In the genomic region with DNA sequence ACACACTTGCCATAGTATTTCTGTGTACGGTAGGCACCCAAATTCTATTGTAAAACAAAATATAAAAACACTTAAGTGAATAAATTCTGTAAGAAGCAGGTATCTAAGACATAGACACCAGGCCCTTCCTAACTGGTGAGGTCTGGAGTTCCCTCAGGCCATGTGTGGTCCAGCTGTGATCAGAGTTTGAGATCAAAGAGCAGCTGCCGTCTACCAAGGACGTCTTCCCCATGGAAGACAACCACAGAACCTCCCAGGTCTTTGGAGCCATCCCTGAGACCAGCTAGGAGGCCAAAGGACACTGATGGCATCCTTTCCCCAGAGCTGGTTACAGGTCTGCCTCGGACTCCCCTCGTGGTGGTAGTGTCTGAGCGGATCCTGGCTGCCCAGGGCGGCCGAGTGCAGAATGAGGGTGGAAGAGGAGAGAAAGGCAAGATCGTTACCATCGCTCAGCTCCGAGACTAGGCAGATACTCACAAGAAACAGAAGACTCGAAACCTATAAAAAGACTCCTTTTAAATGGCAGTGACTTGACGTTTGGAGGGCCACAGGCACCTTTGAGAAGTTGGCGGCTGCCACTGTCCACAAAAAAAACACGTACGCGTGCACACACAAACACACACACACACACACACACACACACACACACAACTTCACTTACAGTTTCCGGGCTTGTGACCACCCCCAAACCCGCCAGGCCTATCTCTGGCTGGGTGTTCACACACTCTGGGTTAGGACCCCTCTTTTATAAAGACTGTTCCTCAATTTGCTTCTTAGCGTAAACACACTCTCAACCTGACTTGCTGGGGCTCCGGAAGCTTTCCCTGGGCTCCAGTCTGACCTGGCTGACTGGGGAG, we compare ENCODE assay signal across 16 cellular contexts. TPM values are rescaled to one million over a fixed set of nuclear protein-coding genes. Genes with fewer than 3 reads are reported as not detected.
A peak's percentile ranks its signal among the peaks of the same experiment; 100 is the strongest.
DNase-seq lines count a peak whose midpoint lies in the region; ATAC-seq and TF ChIP-seq lines count a peak whose summit lies in the region.
"Had no signal": no experiment of that assay in that cellular context is flagged by ENCODE, and none has a peak within 500 bp of the region (broad histone marks: within the 10 kb centered on the region; RNA-seq: fewer than 3 reads in every experiment).

No MANE protein-coding gene starts in this region.

- no peak overlapping the region for H3K4me3 ChIP-seq in HL-60 (replicated peaks; ENCODE audit: insufficient read depth, low read length)
- H3K4me3 ChIP-seq in mesenchymal stem cell (ENCODE audit: insufficient read depth in 1 of 2, low read depth in 1 of 2, low read length in 2 of 2), result no peak overlapping the region
- H3K4me3 ChIP-seq in naive thymus-derived CD4-positive, alpha-beta T cell (ENCODE audit: low read length), result no peak overlapping the region
- H3K4me3 ChIP-seq: adrenal gland, GM23338 had no signal

- no peak overlapping the region for H2BK120ac ChIP-seq in mesenchymal stem cell (ENCODE audit: low read depth, low read length)

- no peaks in the 10 kb centered on the region for H3K9me3 Mint-ChIP-seq in naive thymus-derived CD4-positive, alpha-beta T cell
- H3K9me3 Mint-ChIP-seq: effector memory CD8-positive, alpha-beta T cell; GM23338; natural killer cell treated with Interleukin-12 subunit alpha and Interleukin-12 subunit beta and Interleukin-15 and Interleukin-18, amount 100 ng/mL, for 72 hours had no signal

- no peak overlapping the region for H2AFZ ChIP-seq in mesenchymal stem cell (ENCODE audit: low read depth, low read length)
- H2AFZ ChIP-seq: GM23338 had no signal

- intact Hi-C loops in naive thymus-derived CD4-positive, alpha-beta T cell (cut with micrococcal nuclease), result no loop called here

- peaks cover 0 to 6% (median 0%) of the 10 kb centered on the region in 5 donors for H3K27me3 Mint-ChIP-seq in naive thymus-derived CD4-positive, alpha-beta T cell

- TF ChIP-seq CTCF in HL-60 (IDR thresholded peaks at IDR 0.05; ENCODE audit: insufficient read depth, low read length), result no peak

- ATAC-seq in HG03039 (IDR thresholded peaks at IDR 0.05; ENCODE audit: unreplicated experiment), result no peak
- ATAC-seq in naive thymus-derived CD4-positive, alpha-beta T cell, result no peak
- ATAC-seq: effector memory CD8-positive, alpha-beta T cell; GM23338; natural killer cell treated with Interleukin-12 subunit alpha and Interleukin-12 subunit beta and Interleukin-15 and Interleukin-18, amount 100 ng/mL, for 72 hours; sciatic nerve; stimulated activated naive CD8-positive, alpha-beta T cell treated with anti-CD3 and anti-CD28 coated beads, Interleukin-15, Interleukin-2, amounts not matched to agents 100 U/mL and 50 U/mL, for 24 hours had no signal

- H3K23ac ChIP-seq in mesenchymal stem cell (ENCODE audit: low read length in 2 of 2), result no peak overlapping the region

- H2AK5ac ChIP-seq in mesenchymal stem cell (ENCODE audit: low read length, severe bottlenecking), result no peak overlapping the region

- 91% methylated on average over 19 of the region's 21 CpGs for WGBS in mesenchymal stem cell

- peak overlapping the region in 1 of 2 experiments; percentile 48 for H3K18ac ChIP-seq in mesenchymal stem cell (ENCODE audit: low read depth in 1 of 2, low read length in 2 of 2)

- H3K4me1 Mint-ChIP-seq in naive thymus-derived CD4-positive, alpha-beta T cell, result peaks cover 2 to 28% (median 16%) of the 10 kb centered on the region in 7 donors

- H3K27me3 ChIP-seq in HL-60 (ENCODE audit: insufficient read depth, poor library complexity, severe bottlenecking), result no peaks in the 10 kb centered on the region
- no peaks in the 10 kb centered on the region for H3K27me3 ChIP-seq in mesenchymal stem cell (ENCODE audit: control insufficient read depth in 1 of 2, insufficient read depth in 1 of 2, low read length in 2 of 2)
- no peaks in the 10 kb centered on the region for H3K27me3 ChIP-seq in naive thymus-derived CD4-positive, alpha-beta T cell (ENCODE audit: control insufficient read depth in 2 of 2, insufficient read depth in 2 of 2, low read length in 2 of 2)
- H3K27me3 ChIP-seq: adrenal gland had no signal

- H3K27ac ChIP-seq in HL-60 (replicated peaks) (peak overlapping the region; percentile 43), angular gyrus (ENCODE audit: low read depth, low read length) (peak overlapping the region; percentile 16), mesenchymal stem cell (ENCODE audit: low read length, poor library complexity, severe bottlenecking) (no peak overlapping the region), substantia nigra (ENCODE audit: low read depth, low read length, poor library complexity, severe bottlenecking) (peak overlapping the region; percentile 4)
- no peak overlapping the region for H3K27ac ChIP-seq in naive thymus-derived CD4-positive, alpha-beta T cell (ENCODE audit: low read depth, low read length)

- no peak overlapping the region for H3K4me2 ChIP-seq in mesenchymal stem cell (ENCODE audit: low read length, poor library complexity, severe bottlenecking)
- H3K4me2 ChIP-seq: GM23338 had no signal

- H3K36me3 ChIP-seq in mesenchymal stem cell (ENCODE audit: control insufficient read depth in 1 of 2, insufficient read depth in 2 of 2, low read depth in 1 of 2, low read length in 2 of 2), result peaks cover 7 to 34% of the 10 kb centered on the region in 2 experiments
- H3K36me3 ChIP-seq in naive thymus-derived CD4-positive, alpha-beta T cell (ENCODE audit: control insufficient read depth in 2 of 3, insufficient read depth in 3 of 3, low read length in 3 of 3), result no peaks in the 10 kb centered on the region
- H3K36me3 ChIP-seq: adrenal gland had no signal

- CTCF ChIA-PET in naive thymus-derived CD4-positive, alpha-beta T cell (lab: Charles Lee), result no interaction called here

- H3K9ac ChIP-seq in mesenchymal stem cell (ENCODE audit: low read length), result peak overlapping the region; percentile 28

- H3K27ac Mint-ChIP-seq in naive thymus-derived CD4-positive, alpha-beta T cell, result peak overlapping the region in 4 of 9 donors; percentile 29 to 83 (median 74)
- H3K27ac Mint-ChIP-seq: effector memory CD8-positive, alpha-beta T cell; GM23338; natural killer cell treated with Interleukin-12 subunit alpha and Interleukin-12 subunit beta and Interleukin-15 and Interleukin-18, amount 100 ng/mL, for 72 hours had no signal

- H3K79me1 ChIP-seq in mesenchymal stem cell (replicated peaks; ENCODE audit: low read length, poor library complexity, severe bottlenecking), result peaks cover 9% of the 10 kb centered on the region

- peak overlapping the region in 3 of 10 donors; percentile 26 to 70 (median 50) for H3K4me3 Mint-ChIP-seq in naive thymus-derived CD4-positive, alpha-beta T cell
- H3K4me3 Mint-ChIP-seq: effector memory CD8-positive, alpha-beta T cell; GM23338; natural killer cell treated with Interleukin-12 subunit alpha and Interleukin-12 subunit beta and Interleukin-15 and Interleukin-18, amount 100 ng/mL, for 72 hours had no signal

- H3K4me1 ChIP-seq in mesenchymal stem cell (ENCODE audit: control insufficient read depth, insufficient read depth, low read depth, low read length), result peaks cover 50% of the 10 kb centered on the region
- no peaks in the 10 kb centered on the region for H3K4me1 ChIP-seq in naive thymus-derived CD4-positive, alpha-beta T cell (ENCODE audit: control insufficient read depth in 2 of 2, insufficient read depth in 2 of 2, low read length in 2 of 2)

- H2BK12ac ChIP-seq in mesenchymal stem cell (ENCODE audit: low read length in 2 of 2), result no peak overlapping the region

- peak overlapping the region; percentile 43 for H4K91ac ChIP-seq in mesenchymal stem cell (ENCODE audit: low read length)

- peak overlapping the region; percentile 70 for H4K8ac ChIP-seq in mesenchymal stem cell (ENCODE audit: low read length)

- H3K36me3 Mint-ChIP-seq in naive thymus-derived CD4-positive, alpha-beta T cell, result no peaks in the 10 kb centered on the region
- H3K36me3 Mint-ChIP-seq: natural killer cell treated with Interleukin-12 subunit alpha and Interleukin-12 subunit beta and Interleukin-15 and Interleukin-18, amount 100 ng/mL, for 72 hours had no signal

- peak overlapping the region in 1 of 2 experiments; percentile 86 for H3K14ac ChIP-seq in mesenchymal stem cell (ENCODE audit: low read length in 2 of 2)

- POLR2A ChIA-PET in naive thymus-derived CD4-positive, alpha-beta T cell (lab: Charles Lee), result no interaction called here

- no peak overlapping the region for H2BK15ac ChIP-seq in mesenchymal stem cell (ENCODE audit: low read depth, poor library complexity, severe bottlenecking)

- no peak overlapping the region for H3K4ac ChIP-seq in mesenchymal stem cell (ENCODE audit: low read depth in 1 of 2, low read length in 2 of 2)

- no peaks in the 10 kb centered on the region for H3K9me3 ChIP-seq in mesenchymal stem cell (ENCODE audit: control insufficient read depth, low read length)
- no peaks in the 10 kb centered on the region for H3K9me3 ChIP-seq in naive thymus-derived CD4-positive, alpha-beta T cell (ENCODE audit: control insufficient read depth in 2 of 3, low read length in 3 of 3)
- H3K9me3 ChIP-seq: adrenal gland had no signal

- DNase-seq in HL-60 (ENCODE audit: low read depth in 1 of 2, low spot score in 1 of 2), result no peak
- no peak for DNase-seq in mesenchymal stem cell
- DNase-seq in substantia nigra (lab: John Stamatoyannopoulos, UW), result no peak
- no peak for DNase-seq in NCI-H226
- no peak for DNase-seq in cerebellar nuclear complex (lab: John Stamatoyannopoulos, UW)
- no peak for DNase-seq in naive thymus-derived CD4-positive, alpha-beta T cell
- DNase-seq: adrenal gland; effector memory CD8-positive, alpha-beta T cell; islet precursor cell; NCI-H2107; stimulated activated naive CD8-positive, alpha-beta T cell treated with anti-CD3 and anti-CD28 coated beads, Interleukin-15, Interleukin-2, amounts not matched to agents 100 U/mL and 50 U/mL, for 24 hours had no signal

- no peak overlapping the region for H2BK5ac ChIP-seq in mesenchymal stem cell (ENCODE audit: low read depth, low read length, poor library complexity, severe bottlenecking)

RNA-seq across cellular contexts. Expression of a gene that starts 7.5 kb away (rescaled TPM):
- 391 TPM for polyA plus RNA-seq in mesenchymal stem cell (2013, experiment 1 of 2)
- polyA plus RNA-seq in mesenchymal stem cell (2013, experiment 2 of 2), result 397 TPM
- total RNA-seq in naive thymus-derived CD4-positive, alpha-beta T cell, result 10 to 100 TPM in 1 of 5 experiments, 1 to 10 TPM in 4; 1.2 to 46.1 (median 5.8) TPM
- under 1 TPM; 0.23 to 0.31 TPM for polyA plus RNA-seq in naive thymus-derived CD4-positive, alpha-beta T cell

RNA-seq across cellular contexts. Expression of a gene that starts 14.7 kb away (rescaled TPM):
- polyA plus RNA-seq in mesenchymal stem cell (2013, experiment 1 of 2), result 0.04 TPM
- polyA plus RNA-seq in mesenchymal stem cell (2013, experiment 2 of 2), result 0.05 TPM
- 10 to 100 TPM in 1 of 5 experiments, 1 to 10 TPM in 1, under 1 TPM in 2, not detected in 1; 0.19 to 14.1 (median 1.8) TPM for total RNA-seq in naive thymus-derived CD4-positive, alpha-beta T cell
- polyA plus RNA-seq in naive thymus-derived CD4-positive, alpha-beta T cell, result not detected
- total RNA-seq: natural killer cell treated with Interleukin-12 subunit alpha and Interleukin-12 subunit beta and Interleukin-15 and Interleukin-18, amount 100 ng/mL, for 72 hours had no signal
- polyA plus RNA-seq: GM23338 had no signal

Comparison
In these comparisons a context has a peak if more than half of its experiments do, and no peak if none do; other contexts are left out.
1. H3K27ac ChIP-seq: peak in HL-60 (single experiment), angular gyrus (single experiment) and substantia nigra (single experiment); none in mesenchymal stem cell (single experiment) and naive thymus-derived CD4-positive, alpha-beta T cell (single experiment).